Comparison of ENCODE assay signal across 9 cellular contexts in genomic region chr12:14577344-14577743, GRCh38. TPM values are rescaled to one million over a fixed set of nuclear protein-coding genes. Genes with fewer than 3 reads are reported as not detected.
A peak's percentile ranks its signal among the peaks of the same experiment; 100 is the strongest.
DNase-seq lines count a peak whose midpoint lies in the region; ATAC-seq, FAIRE-seq and TF ChIP-seq lines count a peak whose summit lies in the region.
"Had no signal": no experiment of that assay in that cellular context is flagged by ENCODE, and none has a peak within 500 bp of the region (broad histone marks: within the 10 kb centered on the region; RNA-seq: fewer than 3 reads in every experiment).

No MANE protein-coding gene starts in this region.

- in situ Hi-C loops in mammary epithelial cell (cut with MboI; ENCODE audit: low sequenced_read_pairs in 2 of 2) = no loop called here
- in situ Hi-C loops in astrocyte of the cerebellum (cut with HindIII; ENCODE audit: low sequenced_read_pairs) = no loop called here

- H3K27me3 ChIP-seq in mammary epithelial cell (ENCODE audit: insufficient read depth, low read length) = no peaks in the 10 kb centered on the region
- no peaks in the 10 kb centered on the region for H3K27me3 ChIP-seq in breast epithelium
- H3K27me3 ChIP-seq: SJSA1 had no signal

- H4K20me1 ChIP-seq in mammary epithelial cell (ENCODE audit: insufficient read depth, low read length) = no peaks in the 10 kb centered on the region

- DNase-seq in mammary epithelial cell (peak; percentile 67), breast epithelium (ENCODE audit: low spot score in 2 of 2) (no peak), astrocyte of the cerebellum (ENCODE audit: low read depth) (peak; percentile 6), NCI-H187 (lab: John Stamatoyannopoulos, UW) (no peak), D721Med (ENCODE audit: insufficient read length, low spot score) (no peak)
- DNase-seq in activated naive CD4-positive, alpha-beta T cell treated with anti-CD3 and anti-CD28 coated beads, Interleukin-2, amount 50 U/mL, for 16 hours = no peak

- CTCF ChIA-PET in mammary epithelial cell (lab: Charles Lee; ENCODE audit: low non-redundant PET) = no interaction called here

- H3K4me3 ChIP-seq in mammary epithelial cell (replicated peaks in 1 of 3; ENCODE audit: insufficient read depth in 1 of 3, low read depth in 2 of 3, low read length in 3 of 3) (no peak overlapping the region), breast epithelium (no peak overlapping the region), astrocyte of the cerebellum (ENCODE audit: low read depth, low read length) (no peak overlapping the region)
- H3K4me3 ChIP-seq: SJSA1 had no signal

- dilution Hi-C loops in mammary epithelial cell (cut with HindIII; ENCODE audit: low sequenced_read_pairs) = no loop called here

- FAIRE-seq in D721Med (lab: Jason Lieb, UNC) = no peak

- H3K36me3 ChIP-seq in mammary epithelial cell (ENCODE audit: insufficient read depth, low read length) = no peaks in the 10 kb centered on the region
- no peaks in the 10 kb centered on the region for H3K36me3 ChIP-seq in breast epithelium
- H3K36me3 ChIP-seq: SJSA1 had no signal

- H3K9me3 ChIP-seq in mammary epithelial cell (replicated peaks; ENCODE audit: insufficient read depth, low read length) (no peaks in the 10 kb centered on the region), breast epithelium (no peaks in the 10 kb centered on the region)
- H3K9me3 ChIP-seq: SJSA1 had no signal

- H3K27ac ChIP-seq in mammary epithelial cell (ENCODE audit: insufficient read depth, low read depth, low read length) (no peak overlapping the region), breast epithelium (no peak overlapping the region)
- H3K27ac ChIP-seq: SJSA1 had no signal

- H3K9ac ChIP-seq in mammary epithelial cell (ENCODE audit: insufficient read depth, low read length) = no peak overlapping the region

- no peak overlapping the region for H3K4me2 ChIP-seq in mammary epithelial cell (ENCODE audit: insufficient read depth, low read depth, low read length)

- 0% methylated on average over 1 of the region's 1 CpG for WGBS in mammary epithelial cell (ENCODE audit: low coverage, missing lambda C conversion rate)

- no peak for TF ChIP-seq POLR2A in breast epithelium (IDR thresholded peaks at IDR 0.05)

- intact Hi-C loops in mammary epithelial cell (cut with micrococcal nuclease) (no loop called here), breast epithelium (cut with DNase I; ENCODE audit: low total_unique reads) (no loop called here)

- H2AFZ ChIP-seq in mammary epithelial cell (ENCODE audit: low read depth, low read length) = no peak overlapping the region

- H3K79me2 ChIP-seq in mammary epithelial cell (ENCODE audit: insufficient read depth, low read length) = no peaks in the 10 kb centered on the region

- H3K4me1 ChIP-seq in mammary epithelial cell (ENCODE audit: insufficient read depth, low read length) (no peaks in the 10 kb centered on the region), breast epithelium (no peaks in the 10 kb centered on the region)
- H3K4me1 ChIP-seq: SJSA1 had no signal

- TF ChIP-seq CTCF in mammary epithelial cell (conservative IDR thresholded peaks at IDR 0.05 in 1 of 2, IDR thresholded peaks at IDR 0.05 in 1 of 2; ENCODE audit: extremely low read depth in 1 of 2, insufficient read depth in 1 of 2, low read depth in 1 of 2, low read length in 2 of 2) = no peak
- no peak for TF ChIP-seq CTCF in breast epithelium (IDR thresholded peaks at IDR 0.05)
- no peak for TF ChIP-seq CTCF in astrocyte of the cerebellum (IDR thresholded peaks at IDR 0.05; ENCODE audit: low read depth, low read length, missing control alignments)
- no peak for TF ChIP-seq CTCF in D721Med (IDR thresholded peaks at IDR 0.05; ENCODE audit: insufficient read depth, missing control alignments)

- no TSS peak for BruUV-seq in mammary epithelial cell (replicated peaks; lab: Mats Ljungman, UMichigan)

- ATAC-seq in HG03521 (IDR thresholded peaks at IDR 0.05; ENCODE audit: unreplicated experiment) (peak; percentile 46), HG03135 (IDR thresholded peaks at IDR 0.05; ENCODE audit: unreplicated experiment) (no peak)

RNA-seq across cellular contexts. Expression of gene PLBD1, which starts 9.7 kb away (rescaled TPM):
- total RNA-seq in mammary epithelial cell (not detected), breast epithelium (10 to 100 TPM; 12.1 to 20.6 (median 19.8) TPM)
- polyA plus RNA-seq in mammary epithelial cell = not detected
- polyA minus RNA-seq in mammary epithelial cell = not detected
- total RNA-seq: SJSA1 had no signal

Comparison
In these comparisons a context has a peak if more than half of its experiments do, and no peak if none do; other contexts are left out.
1. DNase-seq: peak in mammary epithelial cell (single experiment) and astrocyte of the cerebellum (single experiment); none in breast epithelium (0 of 2), activated naive CD4-positive, alpha-beta T cell treated with anti-CD3 and anti-CD28 coated beads, Interleukin-2, amount 50 U/mL, for 16 hours (single experiment), NCI-H187 (0 of 2) and D721Med (single experiment).
2. RNA of gene PLBD1, which starts 9.7 kb away (total RNA-seq): 12.1 to 20.6 TPM in breast epithelium; not detected in mammary epithelial cell; every median in the first group is over 10 times any median in the second.